Comparison of ENCODE assay signal across 15 cellular contexts in genomic region chr19:57566396-57567256, GRCh38. TPM values are rescaled to one million over a fixed set of nuclear protein-coding genes. Genes with fewer than 3 reads are reported as not detected.
DNase-seq lines count a peak whose midpoint lies in the region; ATAC-seq, FAIRE-seq and TF ChIP-seq lines count a peak whose summit lies in the region.
"Had no signal": no experiment of that assay in that cellular context is flagged by ENCODE, and none has a peak within 500 bp of the region (broad histone marks: within the 10 kb centered on the region; RNA-seq: fewer than 3 reads in every experiment).

No MANE protein-coding gene starts in this region.

- H3K27ac ChIP-seq in GM23338 (ENCODE audit: low read depth): no peak overlapping the region
- H3K27ac ChIP-seq: thyroid gland had no signal

- H4K20me1 ChIP-seq in GM23338 (replicated peaks; ENCODE audit: insufficient read depth): no peaks in the 10 kb centered on the region

- H3K4me3 Mint-ChIP-seq in GM23338: no peak overlapping the region
- H3K4me3 Mint-ChIP-seq: activated CD4-positive, alpha-beta T cell treated with anti-CD3 and anti-CD28 coated beads, Interleukin-2, amount 10 ng/mL, durations not matched to agents 7 days and 5 days had no signal

- no peak overlapping the region for H3K27ac Mint-ChIP-seq in GM23338
- H3K27ac Mint-ChIP-seq: activated CD4-positive, alpha-beta T cell treated with anti-CD3 and anti-CD28 coated beads, Interleukin-2, amount 10 ng/mL, durations not matched to agents 7 days and 5 days had no signal

- no peaks in the 10 kb centered on the region for H3K27me3 ChIP-seq in GM23338 (ENCODE audit: insufficient read depth)
- H3K27me3 ChIP-seq: thyroid gland had no signal

- no peak; a peak in 1 of 4 replicates for TF ChIP-seq CTCF in GM23338 (conservative IDR thresholded peaks at IDR 0.05; ENCODE audit: low read depth in 2 of 2)
- TF ChIP-seq CTCF in fibroblast of villous mesenchyme (IDR thresholded peaks at IDR 0.05; ENCODE audit: insufficient read depth, low read depth, low read length): no peak
- no peak for TF ChIP-seq CTCF in D721Med (IDR thresholded peaks at IDR 0.05; ENCODE audit: insufficient read depth, missing control alignments)

- H3K36me3 Mint-ChIP-seq in GM23338 (ENCODE audit: low read depth): peaks cover 56% of the 10 kb centered on the region

- FAIRE-seq in D721Med (lab: Jason Lieb, UNC): no peak

- no peaks in the 10 kb centered on the region for H3K4me1 Mint-ChIP-seq in GM23338
- H3K4me1 Mint-ChIP-seq: activated CD4-positive, alpha-beta T cell treated with anti-CD3 and anti-CD28 coated beads, Interleukin-2, amount 10 ng/mL, durations not matched to agents 7 days and 5 days had no signal

- H3K4me2 ChIP-seq in GM23338: no peak overlapping the region

- H3K9me2 ChIP-seq in GM23338 (ENCODE audit: insufficient read depth): no peaks in the 10 kb centered on the region

- H3K9me3 Mint-ChIP-seq in GM23338: peaks cover 98% of the 10 kb centered on the region

- no peak for ATAC-seq in GM23338
- ATAC-seq in GM19324 (IDR thresholded peaks at IDR 0.05; ENCODE audit: low FRiP score, unreplicated experiment): no peak
- no peak for ATAC-seq in HG03139 (IDR thresholded peaks at IDR 0.05; ENCODE audit: unreplicated experiment)

- no peak overlapping the region for H3K4me3 ChIP-seq in GM23338
- no peak overlapping the region for H3K4me3 ChIP-seq in fibroblast of villous mesenchyme (ENCODE audit: low read depth, low read length)
- H3K4me3 ChIP-seq: thyroid gland had no signal

- peaks cover 8% of the 10 kb centered on the region for H3K36me3 ChIP-seq in GM23338 (ENCODE audit: insufficient read depth)

- no peaks in the 10 kb centered on the region for H3K4me1 ChIP-seq in GM23338 (ENCODE audit: insufficient read depth)
- H3K4me1 ChIP-seq: thyroid gland had no signal

- no peaks in the 10 kb centered on the region for H3K79me2 ChIP-seq in GM23338 (replicated peaks; ENCODE audit: insufficient read depth)

- H3K27me3 Mint-ChIP-seq in GM23338 (ENCODE audit: insufficient read depth, low read depth, poor library complexity): peaks cover 4% of the 10 kb centered on the region
- H3K27me3 Mint-ChIP-seq: activated CD4-positive, alpha-beta T cell treated with anti-CD3 and anti-CD28 coated beads, Interleukin-2, amount 10 ng/mL, durations not matched to agents 7 days and 5 days had no signal

- no peak overlapping the region for H2AFZ ChIP-seq in GM23338

- H3F3A ChIP-seq in GM23338 (replicated peaks; ENCODE audit: low read depth): no peaks in the 10 kb centered on the region

- DNase-seq in NCI-H146 (lab: John Stamatoyannopoulos, UW) (peak; percentile 2), NCI-H146 treated with DMSO at 0.1 percent for 48 hours (lab: John Stamatoyannopoulos, UW; ENCODE audit: unreplicated experiment) (no peak), GM23338 (ENCODE audit: low spot score) (peak; percentile 60), UCSD-AML1 (lab: John Stamatoyannopoulos, UW; ENCODE audit: unreplicated experiment) (peak; percentile 9), fibroblast of villous mesenchyme (ENCODE audit: low read depth) (peak; percentile 48), D721Med (ENCODE audit: insufficient read length, low spot score) (no peak)
- DNase-seq: activated CD4-positive, alpha-beta T cell treated with anti-CD3 and anti-CD28 coated beads, Interleukin-2, amount 10 ng/mL, durations not matched to agents 7 days and 5 days; activated naive CD4-positive, alpha-beta T cell treated with Interleukin-2 at 50 U/mL for 16 hours; effector CD8-positive, alpha-beta T cell; GF-D8; NK-92 treated with Interleukin-12 subunit alpha and Interleukin-12 subunit beta, amount 100 ng/mL, for 24 hours; retina had no signal

TF ChIP-seq in GM23338, 12 proteins besides CTCF, POLR2A, EP300 and RAD21:
- TF ChIP-seq EZH2 (IDR thresholded peaks at IDR 0.05; ENCODE audit: low read depth, unreplicated experiment) (no peak), ZNF331 (CRISPR knock-in tag; IDR thresholded peaks at IDR 0.05; ENCODE audit: low read depth) (no peak), STAT1 (IDR thresholded peaks at IDR 0.05; ENCODE audit: unreplicated experiment) (no peak), ETS1 (IDR thresholded peaks at IDR 0.05) (no peak)

RNA-seq across cellular contexts. Expression of gene ZNF550, which starts 7.0 kb away (rescaled TPM):
- 13.1 and 14.7 TPM in 2 replicates for total RNA-seq in GM23338 (2014; rRNA removed; shearing (Covaris generic))
- polyA plus RNA-seq in GM23338 (2016; fragmentation: Nextera tagmentation; extraction: Ambion mirVana): 4.6 and 5.7 TPM in 2 replicates
- 5.5 and 8.6 TPM in 2 replicates for total RNA-seq in fibroblast of villous mesenchyme

RNA-seq across cellular contexts. Expression of gene ZNF416, which starts 12.1 kb away (rescaled TPM):
- 8.6 and 11.9 TPM in 2 replicates for total RNA-seq in GM23338 (2014; rRNA removed; shearing (Covaris generic))
- 3.3 and 4.3 TPM in 2 replicates for polyA plus RNA-seq in GM23338 (2016; fragmentation: Nextera tagmentation; extraction: Ambion mirVana)
- total RNA-seq in fibroblast of villous mesenchyme: 4.5 and 6.9 TPM in 2 replicates

RNA-seq across cellular contexts. Expression of gene ZIK1, which starts 17.3 kb away (rescaled TPM):
- 33.9 and 40.5 TPM in 2 replicates for total RNA-seq in GM23338 (2014; rRNA removed; shearing (Covaris generic))
- 7.7 and 10.3 TPM in 2 replicates for polyA plus RNA-seq in GM23338 (2016; fragmentation: Nextera tagmentation; extraction: Ambion mirVana)
- 11.3 and 12.1 TPM in 2 replicates for total RNA-seq in fibroblast of villous mesenchyme

RNA-seq across cellular contexts. Expression of gene ZNF530, which starts 33.1 kb away (rescaled TPM):
- total RNA-seq in GM23338 (2014; rRNA removed; shearing (Covaris generic)): 8.4 and 11.2 TPM in 2 replicates
- 3.3 and 4.4 TPM in 2 replicates for polyA plus RNA-seq in GM23338 (2016; fragmentation: Nextera tagmentation; extraction: Ambion mirVana)
- total RNA-seq in fibroblast of villous mesenchyme: 3.9 and 7.1 TPM in 2 replicates

RNA-seq across cellular contexts. Expression of gene ZNF549, which starts 39.5 kb away (rescaled TPM):
- 10.2 and 11.6 TPM in 2 replicates for total RNA-seq in GM23338 (2014; rRNA removed; shearing (Covaris generic))
- polyA plus RNA-seq in GM23338 (2016; fragmentation: Nextera tagmentation; extraction: Ambion mirVana): 3.5 and 4.3 TPM in 2 replicates
- 4.5 and 6.5 TPM in 2 replicates for total RNA-seq in fibroblast of villous mesenchyme

Comparison
In these comparisons a context has a peak if more than half of its experiments do, and no peak if none do; other contexts are left out.
1. DNase-seq: peak in NCI-H146 (single experiment), GM23338 (single experiment), UCSD-AML1 (single experiment) and fibroblast of villous mesenchyme (single experiment); none in NCI-H146 treated with DMSO at 0.1 percent for 48 hours (single experiment) and D721Med (single experiment).